ENCODE assay signal across 7 cellular contexts in the genomic region with DNA sequence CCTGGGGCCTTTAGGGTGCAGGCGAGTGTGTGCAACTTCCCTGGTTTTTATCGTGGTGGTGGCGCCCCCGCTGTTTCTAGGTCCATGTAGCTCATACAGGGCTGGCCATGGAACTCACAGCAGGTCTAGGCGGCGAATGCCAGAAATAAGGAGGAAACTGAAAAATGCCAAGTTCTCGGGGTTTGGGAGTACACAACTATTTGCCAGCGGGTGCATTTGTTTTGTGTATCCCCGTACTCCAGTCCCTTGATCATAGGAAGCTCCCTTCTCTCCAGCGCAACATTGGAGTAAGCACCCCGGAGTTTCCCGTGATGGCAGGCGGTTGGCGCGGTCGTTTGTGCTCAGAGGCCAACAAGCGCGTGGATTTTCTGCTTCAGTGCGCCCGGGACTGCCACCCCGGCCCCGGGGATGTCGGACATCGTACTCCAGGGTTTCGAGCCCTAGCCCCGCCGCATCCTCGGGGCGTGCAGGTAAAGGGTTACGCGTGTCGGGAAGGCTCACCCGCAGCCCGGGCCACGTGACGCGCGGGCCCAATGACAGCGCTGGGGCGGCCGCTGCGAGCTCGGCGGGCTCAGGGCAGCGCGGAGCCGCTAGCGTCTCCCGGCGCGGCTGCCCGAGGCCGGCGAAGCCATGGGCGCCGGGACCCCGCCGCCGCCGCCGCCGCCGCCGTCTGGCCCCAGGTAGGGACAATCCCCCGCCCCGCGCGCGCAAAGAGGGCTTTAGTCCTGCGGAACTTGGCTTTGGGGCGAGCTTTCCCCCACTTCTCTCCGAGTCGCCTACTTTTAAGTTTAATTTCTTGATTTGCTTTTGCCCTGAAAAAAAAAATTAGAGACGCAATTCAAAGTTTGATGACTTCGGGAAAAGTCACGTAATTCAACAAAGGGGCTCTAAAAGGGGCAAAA.
DNase-seq lines count a peak whose midpoint lies in the region; ATAC-seq and TF ChIP-seq lines count a peak whose summit lies in the region.

No MANE protein-coding gene starts in this region.

- H3K4me3 Mint-ChIP-seq in activated T-helper 1 cell treated with anti-CD3 and anti-CD28 coated beads, Interleukin-12 subunit alpha, Interleukin-12 subunit beta, Interleukin-2, Interleukin-4 antibody, amounts not matched to agents 30 ng/mL and 10 ng/mL and 1 ng/mL, durations not matched to agents 14 hours and 24 hours and 36 hours: peak overlapping the region; percentile 72
- H3K4me3 Mint-ChIP-seq in naive thymus-derived CD8-positive, alpha-beta T cell: peak overlapping the region; percentile 75 to 95 (median 84)

- no peak for TF ChIP-seq POLR2A in stomach (IDR thresholded peaks at IDR 0.05)

- peaks cover 0 to 53% (median 8%) of the 10 kb centered on the region in 3 donors for H3K27me3 ChIP-seq in stomach

- H3K4me3 ChIP-seq in fibroblast of the aortic adventitia (ENCODE audit: low read depth, low read length) (peak overlapping the region; percentile 54), stomach (peak overlapping the region; percentile 51 to 66 (median 58))

- no peak overlapping the region for H3K27ac Mint-ChIP-seq in activated T-helper 1 cell treated with anti-CD3 and anti-CD28 coated beads, Interleukin-12 subunit alpha, Interleukin-12 subunit beta, Interleukin-2, Interleukin-4 antibody, amounts not matched to agents 30 ng/mL and 10 ng/mL and 1 ng/mL, durations not matched to agents 14 hours and 24 hours and 36 hours
- H3K27ac Mint-ChIP-seq in naive thymus-derived CD8-positive, alpha-beta T cell: peak overlapping the region in 2 of 10 donors; percentile 9 to 17

- H3K27ac ChIP-seq in stomach: peak overlapping the region; percentile 78 to 91 (median 85)

- H3K9me3 Mint-ChIP-seq in activated T-helper 1 cell treated with anti-CD3 and anti-CD28 coated beads, Interleukin-12 subunit alpha, Interleukin-12 subunit beta, Interleukin-2, Interleukin-4 antibody, amounts not matched to agents 30 ng/mL and 10 ng/mL and 1 ng/mL, durations not matched to agents 14 hours and 24 hours and 36 hours: no peaks in the 10 kb centered on the region
- no peaks in the 10 kb centered on the region for H3K9me3 Mint-ChIP-seq in naive thymus-derived CD8-positive, alpha-beta T cell

- peaks cover 5 to 32% (median 11%) of the 10 kb centered on the region in 4 donors for H3K4me1 ChIP-seq in stomach

- H3K27me3 Mint-ChIP-seq in activated T-helper 1 cell treated with anti-CD3 and anti-CD28 coated beads, Interleukin-12 subunit alpha, Interleukin-12 subunit beta, Interleukin-2, Interleukin-4 antibody, amounts not matched to agents 30 ng/mL and 10 ng/mL and 1 ng/mL, durations not matched to agents 14 hours and 24 hours and 36 hours (ENCODE audit: insufficient read depth): peaks cover 50% of the 10 kb centered on the region
- H3K27me3 Mint-ChIP-seq in naive thymus-derived CD8-positive, alpha-beta T cell: peaks cover 33 to 67% (median 37%) of the 10 kb centered on the region in 5 donors

- H3K36me3 Mint-ChIP-seq in activated T-helper 1 cell treated with anti-CD3 and anti-CD28 coated beads, Interleukin-12 subunit alpha, Interleukin-12 subunit beta, Interleukin-2, Interleukin-4 antibody, amounts not matched to agents 30 ng/mL and 10 ng/mL and 1 ng/mL, durations not matched to agents 14 hours and 24 hours and 36 hours (ENCODE audit: low read depth): no peaks in the 10 kb centered on the region
- H3K36me3 Mint-ChIP-seq in naive thymus-derived CD8-positive, alpha-beta T cell: no peaks in the 10 kb centered on the region

- intact Hi-C loops in activated T-helper 1 cell treated with anti-CD3 and anti-CD28 coated beads, Interleukin-12 subunit alpha, Interleukin-12 subunit beta, Interleukin-2, Interleukin-4 antibody, amounts not matched to agents 30 ng/mL and 10 ng/mL and 1 ng/mL, durations not matched to agents 14 hours and 24 hours and 36 hours (cut with micrococcal nuclease): loop anchor here (1.0 to 10.0 kb wide), 4 partner anchors 113 to 582 kb away; partner anchors contain the start of gene RELL1
- intact Hi-C loops in stomach (cut with DNase I; ENCODE audit: low total_unique reads): loop anchor here (10.0 kb wide), 1 partner anchor 111 kb away; no protein-coding TSS in a partner anchor

- no peak for TF ChIP-seq EP300 in stomach (IDR thresholded peaks at IDR 0.05)

- ATAC-seq in GM18858 (IDR thresholded peaks at IDR 0.05; ENCODE audit: unreplicated experiment): peak; percentile 80
- ATAC-seq in HG02943 (IDR thresholded peaks at IDR 0.05; ENCODE audit: low read depth, unreplicated experiment): peak; percentile 72
- peak; percentile 95 to 98 for ATAC-seq in naive thymus-derived CD8-positive, alpha-beta T cell

- POLR2A ChIA-PET in naive thymus-derived CD8-positive, alpha-beta T cell (lab: Charles Lee): interaction anchor here (0.6 to 1.1 kb wide), 2 partner anchors 113 to 433 kb away, joined by 3 read pairs; no protein-coding TSS in a partner anchor

- H3K36me3 ChIP-seq in stomach: no peaks in the 10 kb centered on the region

- no peak for TF ChIP-seq CTCF in fibroblast of the aortic adventitia (IDR thresholded peaks at IDR 0.05; ENCODE audit: insufficient read depth, low read length)
- TF ChIP-seq CTCF in stomach (IDR thresholded peaks at IDR 0.05): no peak

- peak; percentile 58 for DNase-seq in NCI-H524 treated with DMSO at 0.1 percent for 48 hours (lab: John Stamatoyannopoulos, UW)
- peak; percentile 36 for DNase-seq in activated T-helper 1 cell treated with anti-CD3 and anti-CD28 coated beads, Interleukin-12 subunit alpha, Interleukin-12 subunit beta, Interleukin-2, Interleukin-4 antibody, amounts not matched to agents 30 ng/mL and 10 ng/mL and 1 ng/mL, durations not matched to agents 14 hours and 24 hours and 36 hours (ENCODE audit: low spot score)
- peak; percentile 6 for DNase-seq in fibroblast of the aortic adventitia (ENCODE audit: low read depth)
- peak; percentile 13 to 66 (median 44) for DNase-seq in naive thymus-derived CD8-positive, alpha-beta T cell
- peak; percentile 84 for DNase-seq in stomach

- WGBS in stomach, 5 donors: 1% methylated on average over 33 to 76 of the region's 76 CpGs

- H3K4me1 Mint-ChIP-seq in activated T-helper 1 cell treated with anti-CD3 and anti-CD28 coated beads, Interleukin-12 subunit alpha, Interleukin-12 subunit beta, Interleukin-2, Interleukin-4 antibody, amounts not matched to agents 30 ng/mL and 10 ng/mL and 1 ng/mL, durations not matched to agents 14 hours and 24 hours and 36 hours (ENCODE audit: low read depth): peaks cover 15% of the 10 kb centered on the region
- H3K4me1 Mint-ChIP-seq in naive thymus-derived CD8-positive, alpha-beta T cell: peaks cover 6 to 17% (median 10%) of the 10 kb centered on the region in 4 donors

- H3K9me3 ChIP-seq in stomach: no peaks in the 10 kb centered on the region

Comparison
In these comparisons a context has a peak if more than half of its experiments do, and no peak if none do; other contexts are left out.
1. Peak in every context shown above with its lines: DNase-seq, ATAC-seq, H3K4me3 ChIP-seq and H3K27ac ChIP-seq.
2. DNase-seq: peak in every context shown above with its lines; median percentile 84 in stomach; 58 in NCI-H524 treated with DMSO at 0.1 percent for 48 hours; 44 in naive thymus-derived CD8-positive, alpha-beta T cell; 36 in activated T-helper 1 cell treated with anti-CD3 and anti-CD28 coated beads, Interleukin-12 subunit alpha, Interleukin-12 subunit beta, Interleukin-2, Interleukin-4 antibody, amounts not matched to agents 30 ng/mL and 10 ng/mL and 1 ng/mL, durations not matched to agents 14 hours and 24 hours and 36 hours; 6 in fibroblast of the aortic adventitia.